ENCODE assay signal across 8 cellular contexts in the genomic region with DNA sequence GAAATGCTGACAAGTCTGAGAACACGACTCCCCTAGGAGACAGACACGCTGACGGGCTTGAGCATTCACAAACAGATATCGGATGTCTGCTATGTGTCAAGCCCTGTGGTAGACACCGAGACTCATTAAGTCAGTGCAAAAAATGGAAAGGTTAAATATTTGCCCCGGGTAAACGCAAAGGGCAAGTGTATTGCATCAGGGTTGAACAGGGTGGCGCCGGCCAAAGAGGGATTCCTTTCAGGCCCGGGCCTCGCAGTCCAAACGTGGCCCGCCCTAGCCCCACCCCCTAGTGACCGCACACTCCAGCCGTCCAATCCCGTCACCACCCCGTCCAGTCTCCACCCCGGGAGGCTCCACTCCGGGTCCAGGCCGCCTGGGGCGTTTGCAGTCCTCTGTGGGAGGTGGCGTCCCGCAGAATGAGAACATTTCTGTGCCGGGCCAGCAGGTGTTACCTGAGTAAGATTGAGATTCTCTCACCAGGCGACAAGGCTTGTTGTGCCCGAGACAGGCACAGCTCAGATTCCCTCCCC. TPM values are rescaled to one million over a fixed set of nuclear protein-coding genes. Genes with fewer than 3 reads are reported as not detected.
DNase-seq lines count a peak whose midpoint lies in the region; ATAC-seq and TF ChIP-seq lines count a peak whose summit lies in the region.

No MANE protein-coding gene starts in this region.

- peak overlapping the region; percentile 59 for H3K4me3 ChIP-seq in colonic mucosa

- TF ChIP-seq POLR2A in GM19099 (IDR thresholded peaks at IDR 0.05; ENCODE audit: extremely low read depth, insufficient read length, low read depth), result peak; percentile 70

- no peaks in the 10 kb centered on the region for H3K9me3 ChIP-seq in colonic mucosa

- intact Hi-C loops in colonic mucosa (cut with DNase I), result no loop called here

- peak; percentile 100 for DNase-seq in AG20443 (ENCODE audit: low spot score)
- peak; percentile 33 for DNase-seq in NCI-H446 treated with DMSO at 0.1 percent for 48 hours (lab: John Stamatoyannopoulos, UW)
- peak; percentile 57 to 58 for DNase-seq in activated CD4-positive, alpha-beta T cell treated with anti-CD3 and anti-CD28 coated beads for 4 hours
- DNase-seq in colonic mucosa, result peak; percentile 98
- DNase-seq in left kidney (ENCODE audit: low read depth, low spot score), result peak; percentile 99
- peak; percentile 87 for DNase-seq in stimulated activated CD4-positive, alpha-beta T cell treated with anti-CD3 and anti-CD28 coated beads, Interleukin-1b, Interleukin-23, amount 100 ng/mL, for 48 hours

- H3K27me3 ChIP-seq in colonic mucosa, result no peaks in the 10 kb centered on the region

- peak overlapping the region; percentile 94 for H3K27ac ChIP-seq in colonic mucosa

- peak; percentile 88 for ATAC-seq in HG03342 (IDR thresholded peaks at IDR 0.05; ENCODE audit: unreplicated experiment)

- no peak for TF ChIP-seq CTCF in colonic mucosa (IDR thresholded peaks at IDR 0.05)

- H3K4me1 ChIP-seq in colonic mucosa, result no peaks in the 10 kb centered on the region

- peak overlapping the region; percentile 72 to 82 for H3K9ac ChIP-seq in colonic mucosa (ENCODE audit: low read depth in 2 of 2, low read length in 2 of 2)

- H3K36me3 ChIP-seq in colonic mucosa, result no peaks in the 10 kb centered on the region

RNA-seq across cellular contexts. Expression of a gene that starts 16.3 kb away (rescaled TPM):
- 10 to 100 TPM; 35.4 to 38.2 TPM for total RNA-seq in colonic mucosa

RNA-seq across cellular contexts. Expression of a gene that starts 20.0 kb away (rescaled TPM):
- under 1 TPM; 0.12 to 0.16 TPM for total RNA-seq in colonic mucosa

RNA-seq across cellular contexts. Expression of a gene that starts 43.6 kb away (rescaled TPM):
- total RNA-seq in colonic mucosa, result not detected

RNA-seq across cellular contexts. Expression of a gene that starts 58.4 kb away (rescaled TPM):
- total RNA-seq in colonic mucosa, result not detected

Comparison
In these comparisons a context has a peak if more than half of its experiments do, and no peak if none do; other contexts are left out.
1. Peak in every context shown above with its lines: DNase-seq, ATAC-seq, H3K4me3 ChIP-seq and H3K27ac ChIP-seq.
2. DNase-seq: peak in every context shown above with its lines; median percentile 100 in AG20443; 99 in left kidney; 98 in colonic mucosa; 87 in stimulated activated CD4-positive, alpha-beta T cell treated with anti-CD3 and anti-CD28 coated beads, Interleukin-1b, Interleukin-23, amount 100 ng/mL, for 48 hours; 58 in activated CD4-positive, alpha-beta T cell treated with anti-CD3 and anti-CD28 coated beads for 4 hours; 33 in NCI-H446 treated with DMSO at 0.1 percent for 48 hours.